Comparison of ENCODE assay signal across 2 cellular contexts in the genomic region with DNA sequence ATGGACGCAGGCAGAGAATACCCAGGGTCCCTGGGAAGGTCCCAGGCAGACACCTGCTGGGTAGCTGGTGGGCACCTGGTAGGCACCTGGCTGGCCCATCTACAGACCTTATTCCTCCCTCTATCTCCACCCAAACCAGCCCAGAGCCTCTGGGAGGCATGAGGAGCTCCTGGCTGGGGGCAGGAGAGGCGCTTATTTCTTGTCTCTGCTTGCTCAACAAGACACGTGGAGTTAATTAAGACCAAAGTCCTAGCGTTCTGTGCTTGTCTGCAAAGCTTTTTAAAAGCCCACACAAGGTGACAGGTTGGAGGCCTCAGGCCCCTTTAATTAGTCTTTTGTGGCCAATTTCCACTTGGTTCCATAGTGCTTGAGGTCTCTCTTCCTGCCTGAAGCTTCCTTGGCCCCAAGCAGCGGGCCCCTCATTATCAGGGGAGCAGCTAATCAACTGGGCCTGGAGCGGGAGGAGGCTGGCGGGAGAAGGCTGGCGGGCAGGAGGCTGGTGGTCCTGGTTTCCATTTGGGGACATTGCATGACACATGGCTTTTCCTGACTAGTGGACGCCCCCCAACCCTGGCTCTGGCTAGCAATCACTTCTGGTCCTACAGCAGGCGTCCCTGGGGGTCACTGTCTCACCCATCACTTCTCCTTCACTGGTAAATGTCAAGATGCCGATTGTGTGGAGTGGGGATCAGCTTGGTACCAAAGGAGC.
TF ChIP-seq lines count a peak whose summit lies in the region.

No MANE protein-coding gene starts in this region.

TF ChIP-seq in H1, 55 proteins besides CTCF, POLR2A, EP300 and RAD21:
- no peak for TF ChIP-seq TCF12 (IDR thresholded peaks at IDR 0.05; ENCODE audit: low read depth, low read length)
- no peak for TF ChIP-seq SP2 (IDR thresholded peaks at IDR 0.05; ENCODE audit: low read length)
TF ChIP-seq in H1: peak in this region for 0.

TF ChIP-seq in GM23338, 12 proteins besides CTCF, POLR2A, EP300 and RAD21:
- TF ChIP-seq, protein P1, sequence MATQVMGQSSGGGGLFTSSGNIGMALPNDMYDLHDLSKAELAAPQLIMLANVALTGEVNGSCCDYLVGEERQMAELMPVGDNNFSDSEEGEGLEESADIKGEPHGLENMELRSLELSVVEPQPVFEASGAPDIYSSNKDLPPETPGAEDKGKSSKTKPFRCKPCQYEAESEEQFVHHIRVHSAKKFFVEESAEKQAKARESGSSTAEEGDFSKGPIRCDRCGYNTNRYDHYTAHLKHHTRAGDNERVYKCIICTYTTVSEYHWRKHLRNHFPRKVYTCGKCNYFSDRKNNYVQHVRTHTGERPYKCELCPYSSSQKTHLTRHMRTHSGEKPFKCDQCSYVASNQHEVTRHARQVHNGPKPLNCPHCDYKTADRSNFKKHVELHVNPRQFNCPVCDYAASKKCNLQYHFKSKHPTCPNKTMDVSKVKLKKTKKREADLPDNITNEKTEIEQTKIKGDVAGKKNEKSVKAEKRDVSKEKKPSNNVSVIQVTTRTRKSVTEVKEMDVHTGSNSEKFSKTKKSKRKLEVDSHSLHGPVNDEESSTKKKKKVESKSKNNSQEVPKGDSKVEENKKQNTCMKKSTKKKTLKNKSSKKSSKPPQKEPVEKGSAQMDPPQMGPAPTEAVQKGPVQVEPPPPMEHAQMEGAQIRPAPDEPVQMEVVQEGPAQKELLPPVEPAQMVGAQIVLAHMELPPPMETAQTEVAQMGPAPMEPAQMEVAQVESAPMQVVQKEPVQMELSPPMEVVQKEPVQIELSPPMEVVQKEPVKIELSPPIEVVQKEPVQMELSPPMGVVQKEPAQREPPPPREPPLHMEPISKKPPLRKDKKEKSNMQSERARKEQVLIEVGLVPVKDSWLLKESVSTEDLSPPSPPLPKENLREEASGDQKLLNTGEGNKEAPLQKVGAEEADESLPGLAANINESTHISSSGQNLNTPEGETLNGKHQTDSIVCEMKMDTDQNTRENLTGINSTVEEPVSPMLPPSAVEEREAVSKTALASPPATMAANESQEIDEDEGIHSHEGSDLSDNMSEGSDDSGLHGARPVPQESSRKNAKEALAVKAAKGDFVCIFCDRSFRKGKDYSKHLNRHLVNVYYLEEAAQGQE (IDR thresholded peaks at IDR 0.05; ENCODE audit: unreplicated experiment): no peak
- no peak for TF ChIP-seq ZNF331 (CRISPR knock-in tag; IDR thresholded peaks at IDR 0.05; ENCODE audit: low read depth)
- TF ChIP-seq, protein P2, sequence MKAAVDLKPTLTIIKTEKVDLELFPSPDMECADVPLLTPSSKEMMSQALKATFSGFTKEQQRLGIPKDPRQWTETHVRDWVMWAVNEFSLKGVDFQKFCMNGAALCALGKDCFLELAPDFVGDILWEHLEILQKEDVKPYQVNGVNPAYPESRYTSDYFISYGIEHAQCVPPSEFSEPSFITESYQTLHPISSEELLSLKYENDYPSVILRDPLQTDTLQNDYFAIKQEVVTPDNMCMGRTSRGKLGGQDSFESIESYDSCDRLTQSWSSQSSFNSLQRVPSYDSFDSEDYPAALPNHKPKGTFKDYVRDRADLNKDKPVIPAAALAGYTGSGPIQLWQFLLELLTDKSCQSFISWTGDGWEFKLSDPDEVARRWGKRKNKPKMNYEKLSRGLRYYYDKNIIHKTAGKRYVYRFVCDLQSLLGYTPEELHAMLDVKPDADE (IDR thresholded peaks at IDR 0.05): no peak
- TF ChIP-seq NANOG (IDR thresholded peaks at IDR 0.05; ENCODE audit: borderline replicate concordance): no peak
- TF ChIP-seq POLR2AphosphoS5 (IDR thresholded peaks at IDR 0.05; ENCODE audit: low read depth): no peak
- TF ChIP-seq EZH2phosphoT487 (IDR thresholded peaks at IDR 0.05; ENCODE audit: unreplicated experiment): no peak
- TF ChIP-seq, protein P3, sequence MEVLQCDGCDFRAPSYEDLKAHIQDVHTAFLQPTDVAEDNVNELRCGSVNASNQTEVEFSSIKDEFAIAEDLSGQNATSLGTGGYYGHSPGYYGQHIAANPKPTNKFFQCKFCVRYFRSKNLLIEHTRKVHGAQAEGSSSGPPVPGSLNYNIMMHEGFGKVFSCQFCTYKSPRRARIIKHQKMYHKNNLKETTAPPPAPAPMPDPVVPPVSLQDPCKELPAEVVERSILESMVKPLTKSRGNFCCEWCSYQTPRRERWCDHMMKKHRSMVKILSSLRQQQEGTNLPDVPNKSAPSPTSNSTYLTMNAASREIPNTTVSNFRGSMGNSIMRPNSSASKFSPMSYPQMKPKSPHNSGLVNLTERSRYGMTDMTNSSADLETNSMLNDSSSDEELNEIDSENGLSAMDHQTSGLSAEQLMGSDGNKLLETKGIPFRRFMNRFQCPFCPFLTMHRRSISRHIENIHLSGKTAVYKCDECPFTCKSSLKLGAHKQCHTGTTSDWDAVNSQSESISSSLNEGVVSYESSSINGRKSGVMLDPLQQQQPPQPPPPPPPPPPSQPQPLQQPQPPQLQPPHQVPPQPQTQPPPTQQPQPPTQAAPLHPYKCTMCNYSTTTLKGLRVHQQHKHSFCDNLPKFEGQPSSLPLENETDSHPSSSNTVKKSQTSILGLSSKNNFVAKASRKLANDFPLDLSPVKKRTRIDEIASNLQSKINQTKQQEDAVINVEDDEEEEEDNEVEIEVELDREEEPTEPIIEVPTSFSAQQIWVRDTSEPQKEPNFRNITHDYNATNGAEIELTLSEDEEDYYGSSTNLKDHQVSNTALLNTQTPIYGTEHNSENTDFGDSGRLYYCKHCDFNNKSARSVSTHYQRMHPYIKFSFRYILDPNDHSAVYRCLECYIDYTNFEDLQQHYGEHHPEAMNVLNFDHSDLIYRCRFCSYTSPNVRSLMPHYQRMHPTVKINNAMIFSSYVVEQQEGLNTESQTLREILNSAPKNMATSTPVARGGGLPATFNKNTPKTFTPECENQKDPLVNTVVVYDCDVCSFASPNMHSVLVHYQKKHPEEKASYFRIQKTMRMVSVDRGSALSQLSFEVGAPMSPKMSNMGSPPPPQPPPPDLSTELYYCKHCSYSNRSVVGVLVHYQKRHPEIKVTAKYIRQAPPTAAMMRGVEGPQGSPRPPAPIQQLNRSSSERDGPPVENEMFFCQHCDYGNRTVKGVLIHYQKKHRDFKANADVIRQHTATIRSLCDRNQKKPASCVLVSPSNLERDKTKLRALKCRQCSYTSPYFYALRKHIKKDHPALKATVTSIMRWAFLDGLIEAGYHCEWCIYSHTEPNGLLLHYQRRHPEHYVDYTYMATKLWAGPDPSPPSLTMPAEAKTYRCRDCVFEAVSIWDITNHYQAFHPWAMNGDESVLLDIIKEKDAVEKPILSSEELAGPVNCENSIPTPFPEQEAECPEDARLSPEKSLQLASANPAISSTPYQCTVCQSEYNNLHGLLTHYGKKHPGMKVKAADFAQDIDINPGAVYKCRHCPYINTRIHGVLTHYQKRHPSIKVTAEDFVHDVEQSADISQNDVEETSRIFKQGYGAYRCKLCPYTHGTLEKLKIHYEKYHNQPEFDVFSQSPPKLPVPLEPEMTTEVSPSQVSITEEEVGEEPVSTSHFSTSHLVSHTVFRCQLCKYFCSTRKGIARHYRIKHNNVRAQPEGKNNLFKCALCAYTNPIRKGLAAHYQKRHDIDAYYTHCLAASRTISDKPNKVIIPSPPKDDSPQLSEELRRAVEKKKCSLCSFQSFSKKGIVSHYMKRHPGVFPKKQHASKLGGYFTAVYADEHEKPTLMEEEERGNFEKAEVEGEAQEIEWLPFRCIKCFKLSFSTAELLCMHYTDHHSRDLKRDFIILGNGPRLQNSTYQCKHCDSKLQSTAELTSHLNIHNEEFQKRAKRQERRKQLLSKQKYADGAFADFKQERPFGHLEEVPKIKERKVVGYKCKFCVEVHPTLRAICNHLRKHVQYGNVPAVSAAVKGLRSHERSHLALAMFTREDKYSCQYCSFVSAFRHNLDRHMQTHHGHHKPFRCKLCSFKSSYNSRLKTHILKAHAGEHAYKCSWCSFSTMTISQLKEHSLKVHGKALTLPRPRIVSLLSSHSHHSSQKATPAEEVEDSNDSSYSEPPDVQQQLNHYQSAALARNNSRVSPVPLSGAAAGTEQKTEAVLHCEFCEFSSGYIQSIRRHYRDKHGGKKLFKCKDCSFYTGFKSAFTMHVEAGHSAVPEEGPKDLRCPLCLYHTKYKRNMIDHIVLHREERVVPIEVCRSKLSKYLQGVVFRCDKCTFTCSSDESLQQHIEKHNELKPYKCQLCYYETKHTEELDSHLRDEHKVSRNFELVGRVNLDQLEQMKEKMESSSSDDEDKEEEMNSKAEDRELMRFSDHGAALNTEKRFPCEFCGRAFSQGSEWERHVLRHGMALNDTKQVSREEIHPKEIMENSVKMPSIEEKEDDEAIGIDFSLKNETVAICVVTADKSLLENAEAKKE (CRISPR knock-in tag; IDR thresholded peaks at IDR 0.05): no peak
- TF ChIP-seq CREB1 (CRISPR knock-in tag; IDR thresholded peaks at IDR 0.05; ENCODE audit: low read depth): no peak
- no peak for TF ChIP-seq ZNF114 (CRISPR knock-in tag; IDR thresholded peaks at IDR 0.05)
- no peak for TF ChIP-seq EZH2 (IDR thresholded peaks at IDR 0.05; ENCODE audit: low read depth, unreplicated experiment)
- TF ChIP-seq JUNB (IDR thresholded peaks at IDR 0.05; ENCODE audit: unreplicated experiment): no peak
- TF ChIP-seq STAT1 (IDR thresholded peaks at IDR 0.05; ENCODE audit: unreplicated experiment): no peak
TF ChIP-seq in GM23338: peak in this region for 0.
